In the genomic region with DNA sequence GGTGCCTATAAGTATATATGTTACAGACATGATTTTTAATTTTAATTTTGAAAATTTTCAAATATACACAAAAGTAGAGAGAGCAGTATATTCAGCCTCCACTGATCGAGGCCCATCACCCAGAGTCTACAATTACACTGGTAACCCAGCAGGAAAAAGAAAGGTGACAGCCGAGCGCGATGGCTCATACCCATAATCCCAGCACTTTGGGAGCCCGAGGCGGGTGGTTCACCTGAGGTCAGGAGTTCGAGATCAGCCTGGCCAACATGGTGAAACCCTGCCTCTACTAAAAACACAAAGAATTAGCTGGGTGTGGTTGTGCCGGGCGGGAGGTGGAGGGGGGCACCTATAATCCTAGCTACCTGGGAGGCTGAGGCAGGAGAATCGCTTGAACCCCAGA, we compare ENCODE assay signal across 10 cellular contexts. TPM values are rescaled to one million over a fixed set of nuclear protein-coding genes. Genes with fewer than 3 reads are reported as not detected.
DNase-seq lines count a peak whose midpoint lies in the region; ATAC-seq, FAIRE-seq and TF ChIP-seq lines count a peak whose summit lies in the region.
"Had no signal": no experiment of that assay in that cellular context is flagged by ENCODE, and none has a peak within 500 bp of the region (broad histone marks: within the 10 kb centered on the region; RNA-seq: fewer than 3 reads in every experiment).

No MANE protein-coding gene starts in this region.

- H3K36me3 Mint-ChIP-seq in naive thymus-derived CD4-positive, alpha-beta T cell: peaks cover 4 to 42% (median 25%) of the 10 kb centered on the region in 5 donors

- BruUV-seq in K562 (replicated peaks; lab: Mats Ljungman, UMichigan): no TSS peak

- H3K27ac ChIP-seq in HUES48 (ENCODE audit: low read depth, low read length): no peak overlapping the region
- H3K27ac ChIP-seq in K562 (ENCODE audit: extremely low read depth, low read depth, low read length): no peak overlapping the region
- no peak overlapping the region for H3K27ac ChIP-seq in naive thymus-derived CD4-positive, alpha-beta T cell (ENCODE audit: low read depth, low read length)
- H3K27ac ChIP-seq in esophagus muscularis mucosa (replicated peaks in 1 of 4): peak overlapping the region in 1 of 4 donors; percentile 98

- DNase-seq in BJ (ENCODE audit: low read depth) (no peak), K562 (ENCODE audit: extremely low read depth in 1 of 4, low spot score in 3 of 4) (no peak), activated T-cell treated with anti-CD3 and anti-CD28 coated beads for 4 hours (no peak), esophagus muscularis mucosa (ENCODE audit: extremely low spot score) (no peak)
- no peak for DNase-seq in naive thymus-derived CD4-positive, alpha-beta T cell
- DNase-seq: Calu3, NCI-H446 treated with DMSO at 0.1 percent for 48 hours had no signal

- H3K4me3 ChIP-seq in BJ (ENCODE audit: low read depth, low read length) (peak overlapping the region; percentile 87), HUES48 (ENCODE audit: low read depth, low read length) (peak overlapping the region; percentile 85; the same call in 1 of the 2 replicates), K562 (peak overlapping the region; percentile 74; the same call in 1 of the 2 replicates), esophagus muscularis mucosa (no peak overlapping the region)
- no peak overlapping the region for H3K4me3 ChIP-seq in naive thymus-derived CD4-positive, alpha-beta T cell (ENCODE audit: low read length)

- TF ChIP-seq CTCF in BJ (IDR thresholded peaks at IDR 0.05; ENCODE audit: insufficient read depth, low read depth, low read length) (no peak), K562 (IDR thresholded peaks at IDR 0.05 in 2 of 3, conservative IDR thresholded peaks at IDR 0.05 in 1 of 3; ENCODE audit: insufficient read depth in 2 of 3, low read depth in 1 of 3, low read length in 3 of 3) (no peak), esophagus muscularis mucosa (IDR thresholded peaks at IDR 0.05) (no peak)

- no peak for ATAC-seq in K562
- no peak for ATAC-seq in naive thymus-derived CD4-positive, alpha-beta T cell
- ATAC-seq in GM21515 (IDR thresholded peaks at IDR 0.05; ENCODE audit: unreplicated experiment): no peak
- ATAC-seq in HG02678 (IDR thresholded peaks at IDR 0.05; ENCODE audit: unreplicated experiment): no peak

- H3K9ac ChIP-seq in HUES48 (ENCODE audit: low read depth, low read length): no peak overlapping the region
- H3K9ac ChIP-seq in K562 (ENCODE audit: insufficient read depth in 1 of 2, low read depth in 2 of 2, low read length in 2 of 2): no peak overlapping the region; a peak in 1 of 4 replicates

- 89% methylated on average over 10 of the region's 10 CpGs for WGBS in K562 (ENCODE audit: insufficient coverage, low coverage, missing lambda C conversion rate)
- WGBS in esophagus muscularis mucosa: 95% methylated on average over 10 of the region's 10 CpGs

- in situ Hi-C loops in K562 (cut with MboI): no loop called here

- POLR2A ChIA-PET in BJ (lab: Charles Lee): no interaction called here
- POLR2A ChIA-PET in K562 (lab: Yijun Ruan, JAX): no interaction called here
- POLR2A ChIA-PET in naive thymus-derived CD4-positive, alpha-beta T cell (lab: Charles Lee): no interaction called here

- H2AFZ ChIP-seq in K562 (ENCODE audit: low read depth, low read length): no peak overlapping the region

- H3K4me2 ChIP-seq in K562 (ENCODE audit: insufficient read depth, low read length): no peak overlapping the region

- H3K27me3 ChIP-seq in BJ (ENCODE audit: control insufficient read depth, insufficient read depth, low read length) (no peaks in the 10 kb centered on the region), HUES48 (ENCODE audit: control insufficient read depth, insufficient read depth, low read length) (no peaks in the 10 kb centered on the region), K562 (ENCODE audit: control insufficient read depth in 2 of 2, insufficient read depth in 2 of 2, low read length in 2 of 2) (no peaks in the 10 kb centered on the region), esophagus muscularis mucosa (no peaks in the 10 kb centered on the region)
- no peaks in the 10 kb centered on the region for H3K27me3 ChIP-seq in naive thymus-derived CD4-positive, alpha-beta T cell (ENCODE audit: control insufficient read depth in 2 of 2, insufficient read depth in 2 of 2, low read length in 2 of 2)

- H3K27ac Mint-ChIP-seq in naive thymus-derived CD4-positive, alpha-beta T cell: peak overlapping the region in 2 of 9 donors; percentile 92 to 96

- peaks cover 47% of the 10 kb centered on the region for H3K79me2 ChIP-seq in K562 (ENCODE audit: control insufficient read depth, insufficient read depth, low read length)

- no peak for TF ChIP-seq POLR2A in K562 (conservative IDR thresholded peaks at IDR 0.05)
- no peak for TF ChIP-seq POLR2A in esophagus muscularis mucosa (IDR thresholded peaks at IDR 0.05; ENCODE audit: low read depth)

- H4K20me1 ChIP-seq in K562 (replicated peaks; ENCODE audit: control insufficient read depth, insufficient read depth, low read length): 0 out of 2 replicates have a peak, but pooled peaks cover 2% of the 10 kb centered on the region

- H3K9me1 ChIP-seq in K562 (ENCODE audit: control insufficient read depth, insufficient read depth, low read length): peaks cover 3% of the 10 kb centered on the region

- TF ChIP-seq RAD21 in K562 (CRISPR knock-in tag; conservative IDR thresholded peaks at IDR 0.05 in 1 of 2, IDR thresholded peaks at IDR 0.05 in 1 of 2): no peak

- TF ChIP-seq EP300 in K562 (IDR thresholded peaks at IDR 0.05; ENCODE audit: low read length): no peak
- no peak for TF ChIP-seq EP300 in esophagus muscularis mucosa (IDR thresholded peaks at IDR 0.05)

- intact Hi-C loops in K562 (cut with micrococcal nuclease): loop anchor here (5.0 to 10.0 kb wide), 2 partner anchors 143 to 170 kb away; a partner anchor contains a TSS
- intact Hi-C loops in naive thymus-derived CD4-positive, alpha-beta T cell (cut with micrococcal nuclease): loop anchor here (5.0 to 10.0 kb wide), 4 partner anchors 35 to 313 kb away; a partner anchor contains a TSS
- intact Hi-C loops in esophagus muscularis mucosa (cut with DNase I): no loop called here

- H3K36me3 ChIP-seq in BJ (ENCODE audit: control insufficient read depth, insufficient read depth, low read length) (peaks cover 7% of the 10 kb centered on the region), HUES48 (ENCODE audit: control insufficient read depth, insufficient read depth, low read length) (peaks cover 30% of the 10 kb centered on the region), K562 (ENCODE audit: control insufficient read depth, insufficient read depth, low read length) (peaks cover 41% of the 10 kb centered on the region), esophagus muscularis mucosa (peaks cover 11 to 31% (median 24%) of the 10 kb centered on the region in 4 donors)
- H3K36me3 ChIP-seq in naive thymus-derived CD4-positive, alpha-beta T cell (ENCODE audit: control insufficient read depth in 2 of 3, insufficient read depth in 3 of 3, low read length in 3 of 3): peaks cover 0 to 32% (median 7%) of the 10 kb centered on the region in 3 experiments

- CTCF ChIA-PET in BJ (lab: Yijun Ruan, JAX): no interaction called here
- CTCF ChIA-PET in K562 (lab: Yijun Ruan, JAX; ENCODE audit: low intra/inter-chr PET ratio): no interaction called here
- CTCF ChIA-PET in naive thymus-derived CD4-positive, alpha-beta T cell (lab: Charles Lee): no interaction called here

- no peaks in the 10 kb centered on the region for H3K27me3 Mint-ChIP-seq in naive thymus-derived CD4-positive, alpha-beta T cell

- peaks cover 0 to 2% (median 0%) of the 10 kb centered on the region in 11 donors for H3K9me3 Mint-ChIP-seq in naive thymus-derived CD4-positive, alpha-beta T cell

- peaks cover 21 to 64% (median 50%) of the 10 kb centered on the region in 7 donors for H3K4me1 Mint-ChIP-seq in naive thymus-derived CD4-positive, alpha-beta T cell

- peak overlapping the region in 6 of 10 donors; percentile 25 to 98 (median 90) for H3K4me3 Mint-ChIP-seq in naive thymus-derived CD4-positive, alpha-beta T cell

- H3K4me1 ChIP-seq in HUES48 (ENCODE audit: control insufficient read depth, insufficient read depth, low read length) (peaks cover 26% of the 10 kb centered on the region), K562 (replicated peaks in 1 of 2; ENCODE audit: control insufficient read depth in 2 of 2, insufficient read depth in 2 of 2, low read length in 2 of 2) (peaks cover 18 to 23% of the 10 kb centered on the region in 2 experiments), esophagus muscularis mucosa (peaks cover 33 to 44% (median 40%) of the 10 kb centered on the region in 4 donors)
- peaks cover 27 to 28% of the 10 kb centered on the region in 2 donors for H3K4me1 ChIP-seq in naive thymus-derived CD4-positive, alpha-beta T cell (ENCODE audit: control insufficient read depth in 2 of 2, insufficient read depth in 2 of 2, low read length in 2 of 2)

- FAIRE-seq in K562 (lab: Jason Lieb, UNC): no peak

- H3K9me3 ChIP-seq in HUES48 (ENCODE audit: control insufficient read depth, insufficient read depth, low read length) (no peaks in the 10 kb centered on the region), K562 (replicated peaks; ENCODE audit: control insufficient read depth, insufficient read depth, low read depth, low read length) (peaks cover 13% of the 10 kb centered on the region; the same call in 1 of the 2 replicates), esophagus muscularis mucosa (no peaks in the 10 kb centered on the region)
- no peaks in the 10 kb centered on the region for H3K9me3 ChIP-seq in naive thymus-derived CD4-positive, alpha-beta T cell (ENCODE audit: control insufficient read depth in 2 of 3, low read length in 3 of 3)

RNA-seq across cellular contexts. Expression of a gene that starts 1.4 kb away (rescaled TPM):
- 15.8 and 22.7 TPM in 2 replicates for polyA plus RNA-seq in BJ (2011; rRNA removed)
- polyA minus RNA-seq in BJ (2011; rRNA and poly(A)+ RNA removed): 3.5 and 4.5 TPM in 2 replicates
- 18.6 and 19.3 TPM in 2 replicates for total RNA-seq in K562 (2011; cell fraction: chromatin; rRNA removed; ENCODE audit: low replicate concordance)
- 15.7 and 16.2 TPM in 2 replicates for total RNA-seq in K562 (2011; cell fraction: nucleolus; rRNA removed)
- 18.8 and 20.2 TPM in 2 replicates for total RNA-seq in K562 (2011; cell fraction: nucleoplasm; rRNA removed)
- 10.7 and 12.4 TPM in 2 replicates for total RNA-seq in K562 (2014; rRNA removed)
- total RNA-seq in K562 (2014; rRNA removed; fragmentation: Illumina TruSeq; extraction: Trizol): 12.4 and 14.0 TPM in 2 replicates
- 14.3 and 15.6 TPM in 2 replicates for total RNA-seq in K562 (2015; rRNA removed; fragmentation: Illumina TruSeq; extraction: Trizol)
- 10.5 and 10.7 TPM in 2 replicates for total RNA-seq in K562 (2021)
- polyA plus RNA-seq in K562 (2011; rRNA removed): 9.9 and 15.9 TPM in 2 replicates
- polyA plus RNA-seq in K562 (2011; cell fraction: cytosol; rRNA removed): 8.1 and 10.3 TPM in 2 replicates
- polyA plus RNA-seq in K562 (2011; cell fraction: nucleus; rRNA removed): 6.9 and 7.3 TPM in 2 replicates
- 13.9 and 16.0 TPM in 2 replicates for polyA plus RNA-seq in K562 (2012)
- 14.1 and 14.7 TPM in 2 replicates for polyA plus RNA-seq in K562 (2014; fragmentation: Illumina TruSeq; extraction: Trizol)
- 1 to 10 TPM; 6.4 to 9.4 TPM for polyA plus RNA-seq in K562 (2014; fragmentation: Nextera tagmentation; extraction: Ambion mirVana)
- polyA plus RNA-seq in K562 (2014; rRNA removed): 28.0 and 39.6 TPM in 2 replicates
- 7.3 and 8.3 TPM in 2 replicates for polyA minus RNA-seq in K562 (2011; rRNA and poly(A)+ RNA removed)
- 2.5 and 5.2 TPM in 2 replicates for polyA minus RNA-seq in K562 (2011; cell fraction: cytosol; rRNA and poly(A)+ RNA removed)
- 4.6 and 6.9 TPM in 2 replicates for polyA minus RNA-seq in K562 (2011; cell fraction: nucleus; rRNA and poly(A)+ RNA removed)
- 10 to 100 TPM in 4 of 5 experiments, 1 to 10 TPM in 1; 8.8 to 16.7 (median 15.6) TPM for total RNA-seq in naive thymus-derived CD4-positive, alpha-beta T cell
- 10 to 100 TPM; 12.3 to 20.1 TPM for polyA plus RNA-seq in naive thymus-derived CD4-positive, alpha-beta T cell
- 10 to 100 TPM in 3 of 4 donors, 1 to 10 TPM in 1; 8.1 to 17.2 (median 10.6) TPM for total RNA-seq in esophagus muscularis mucosa

RNA-seq across cellular contexts. Expression of a gene that starts 2.1 kb away (rescaled TPM):
- polyA plus RNA-seq in BJ (2011; rRNA removed) (31.5 and 31.6 TPM in 2 replicates), K562 (2011; rRNA removed) (60.4 and 69.6 TPM in 2 replicates), K562 (2014; fragmentation: Illumina TruSeq; extraction: Trizol) (65.9 and 75.9 TPM in 2 replicates), K562 (2014; fragmentation: Nextera tagmentation; extraction: Ambion mirVana) (1 to 10 TPM; 6.5 to 9.1 TPM), K562 (2014; rRNA removed) (75.4 and 82.8 TPM in 2 replicates)
- 47.5 and 48.1 TPM in 2 replicates for polyA minus RNA-seq in BJ (2011; rRNA and poly(A)+ RNA removed)
- total RNA-seq in K562 (2011; cell fraction: chromatin; rRNA removed; ENCODE audit: low replicate concordance): 521 and 755 TPM in 2 replicates
- total RNA-seq in K562 (2011; cell fraction: nucleolus; rRNA removed): 321 and 328 TPM in 2 replicates
- 365 and 369 TPM in 2 replicates for total RNA-seq in K562 (2011; cell fraction: nucleoplasm; rRNA removed)
- total RNA-seq in K562 (2014; rRNA removed) (98.9 and 106 TPM in 2 replicates), K562 (2014; rRNA removed; fragmentation: Illumina TruSeq; extraction: Trizol) (69.2 and 73.1 TPM in 2 replicates), K562 (2015; rRNA removed; fragmentation: Illumina TruSeq; extraction: Trizol) (65.1 and 80.9 TPM in 2 replicates), K562 (2021) (154 and 179 TPM in 2 replicates), esophagus muscularis mucosa (10 to 100 TPM; 58.6 to 89.2 (median 81.9) TPM)
- polyA plus RNA-seq in K562 (2011; cell fraction: cytosol; rRNA removed): 46.8 and 52.9 TPM in 2 replicates
- 172 and 195 TPM in 2 replicates for polyA plus RNA-seq in K562 (2011; cell fraction: nucleus; rRNA removed)
- 67.7 and 73.1 TPM in 2 replicates for polyA plus RNA-seq in K562 (2012)
- polyA minus RNA-seq in K562 (2011; rRNA and poly(A)+ RNA removed): 102 and 106 TPM in 2 replicates
- polyA minus RNA-seq in K562 (2011; cell fraction: cytosol; rRNA and poly(A)+ RNA removed): 116 and 119 TPM in 2 replicates
- polyA minus RNA-seq in K562 (2011; cell fraction: nucleus; rRNA and poly(A)+ RNA removed): 122 and 182 TPM in 2 replicates
- total RNA-seq in naive thymus-derived CD4-positive, alpha-beta T cell: 100 to 1,000 TPM; 121 to 175 (median 144) TPM
- 10 to 100 TPM; 37.3 to 90.6 TPM for polyA plus RNA-seq in naive thymus-derived CD4-positive, alpha-beta T cell

RNA-seq across cellular contexts. Expression of a gene that starts 36.1 kb away (rescaled TPM):
- polyA plus RNA-seq in BJ (2011; rRNA removed) (2.5 and 4.1 TPM in 2 replicates), K562 (2011; rRNA removed) (12.4 and 16.7 TPM in 2 replicates), K562 (2014; fragmentation: Illumina TruSeq; extraction: Trizol) (10.6 and 16.1 TPM in 2 replicates), K562 (2014; fragmentation: Nextera tagmentation; extraction: Ambion mirVana) (1 to 10 TPM; 1.2 to 1.9 TPM), K562 (2014; rRNA removed) (27.9 and 30.0 TPM in 2 replicates)
- 5.2 and 5.4 TPM in 2 replicates for polyA minus RNA-seq in BJ (2011; rRNA and poly(A)+ RNA removed)
- total RNA-seq in K562 (2011; cell fraction: chromatin; rRNA removed; ENCODE audit: low replicate concordance): 76.9 and 158 TPM in 2 replicates
- 122 and 125 TPM in 2 replicates for total RNA-seq in K562 (2011; cell fraction: nucleolus; rRNA removed)
- total RNA-seq in K562 (2011; cell fraction: nucleoplasm; rRNA removed): 94.2 and 95.7 TPM in 2 replicates
- total RNA-seq in K562 (2014; rRNA removed) (20.1 and 22.4 TPM in 2 replicates), K562 (2014; rRNA removed; fragmentation: Illumina TruSeq; extraction: Trizol) (4.5 and 6.0 TPM in 2 replicates), K562 (2015; rRNA removed; fragmentation: Illumina TruSeq; extraction: Trizol) (13.5 and 14.2 TPM in 2 replicates), K562 (2021) (29.1 and 30.5 TPM in 2 replicates), esophagus muscularis mucosa (1 to 10 TPM in 3 of 4 donors, under 1 TPM in 1; 0.50 to 2.5 (median 1.7) TPM)
- 13.8 and 15.9 TPM in 2 replicates for polyA plus RNA-seq in K562 (2011; cell fraction: cytosol; rRNA removed)
- polyA plus RNA-seq in K562 (2011; cell fraction: nucleus; rRNA removed): 66.8 and 97.1 TPM in 2 replicates
- 14.5 and 40.1 TPM in 2 replicates for polyA plus RNA-seq in K562 (2012)
- polyA minus RNA-seq in K562 (2011; rRNA and poly(A)+ RNA removed): 11.0 and 11.9 TPM in 2 replicates
- polyA minus RNA-seq in K562 (2011; cell fraction: cytosol; rRNA and poly(A)+ RNA removed): 9.0 and 10.6 TPM in 2 replicates
- 48.5 and 60.9 TPM in 2 replicates for polyA minus RNA-seq in K562 (2011; cell fraction: nucleus; rRNA and poly(A)+ RNA removed)
- 10 to 100 TPM in 1 of 5 experiments, 1 to 10 TPM in 4; 5.0 to 38.4 (median 9.0) TPM for total RNA-seq in naive thymus-derived CD4-positive, alpha-beta T cell
- polyA plus RNA-seq in naive thymus-derived CD4-positive, alpha-beta T cell: 1 to 10 TPM in 1 of 2 donors, under 1 TPM in 1; 0.59 to 1.0 TPM

RNA-seq across cellular contexts. Expression of a gene that starts 36.4 kb away (rescaled TPM):
- polyA plus RNA-seq in BJ (2011; rRNA removed): 8.2 and 11.0 TPM in 2 replicates
- 12.1 and 16.4 TPM in 2 replicates for polyA minus RNA-seq in BJ (2011; rRNA and poly(A)+ RNA removed)
- total RNA-seq in K562 (2011; cell fraction: chromatin; rRNA removed; ENCODE audit: low replicate concordance): 228 and 231 TPM in 2 replicates
- total RNA-seq in K562 (2011; cell fraction: nucleolus; rRNA removed): 111 and 116 TPM in 2 replicates
- total RNA-seq in K562 (2011; cell fraction: nucleoplasm; rRNA removed): 105 and 117 TPM in 2 replicates
- 31.3 and 36.8 TPM in 2 replicates for total RNA-seq in K562 (2014; rRNA removed)
- total RNA-seq in K562 (2014; rRNA removed; fragmentation: Illumina TruSeq; extraction: Trizol): 32.5 and 33.8 TPM in 2 replicates
- total RNA-seq in K562 (2015; rRNA removed; fragmentation: Illumina TruSeq; extraction: Trizol): 29.7 and 30.9 TPM in 2 replicates
- total RNA-seq in K562 (2021): 43.7 and 53.5 TPM in 2 replicates
- polyA plus RNA-seq in K562 (2011; rRNA removed): 23.9 and 27.8 TPM in 2 replicates
- polyA plus RNA-seq in K562 (2011; cell fraction: cytosol; rRNA removed): 12.2 and 15.3 TPM in 2 replicates
- polyA plus RNA-seq in K562 (2011; cell fraction: nucleus; rRNA removed): 138 and 140 TPM in 2 replicates
- 30.2 and 40.7 TPM in 2 replicates for polyA plus RNA-seq in K562 (2012)
- 32.1 and 34.5 TPM in 2 replicates for polyA plus RNA-seq in K562 (2014; fragmentation: Illumina TruSeq; extraction: Trizol)
- 10 to 100 TPM in 1 of 2 experiments, 1 to 10 TPM in 1; 9.1 to 16.4 TPM for polyA plus RNA-seq in K562 (2014; fragmentation: Nextera tagmentation; extraction: Ambion mirVana)
- polyA plus RNA-seq in K562 (2014; rRNA removed): 35.9 and 41.2 TPM in 2 replicates
- polyA minus RNA-seq in K562 (2011; rRNA and poly(A)+ RNA removed): 81.0 and 84.8 TPM in 2 replicates
- polyA minus RNA-seq in K562 (2011; cell fraction: cytosol; rRNA and poly(A)+ RNA removed): 18.4 and 26.1 TPM in 2 replicates
- polyA minus RNA-seq in K562 (2011; cell fraction: nucleus; rRNA and poly(A)+ RNA removed): 52.5 and 71.8 TPM in 2 replicates
- total RNA-seq in naive thymus-derived CD4-positive, alpha-beta T cell: 10 to 100 TPM; 53.3 to 68.2 (median 56.2) TPM
- 10 to 100 TPM; 13.7 to 29.6 TPM for polyA plus RNA-seq in naive thymus-derived CD4-positive, alpha-beta T cell
- total RNA-seq in esophagus muscularis mucosa: 10 to 100 TPM; 21.2 to 35.1 (median 24.7) TPM

RNA-seq across cellular contexts. Expression of a gene that starts 59.0 kb away (rescaled TPM):
- polyA plus RNA-seq in BJ (2011; rRNA removed) (34.6 and 59.9 TPM in 2 replicates), K562 (2011; rRNA removed) (81.3 and 221 TPM in 2 replicates), K562 (2014; fragmentation: Illumina TruSeq; extraction: Trizol) (37.4 and 43.3 TPM in 2 replicates), K562 (2014; fragmentation: Nextera tagmentation; extraction: Ambion mirVana) (1 to 10 TPM; 2.2 to 2.7 TPM), K562 (2014; rRNA removed) (58.2 and 80.7 TPM in 2 replicates)
- polyA minus RNA-seq in BJ (2011; rRNA and poly(A)+ RNA removed): 28.4 and 33.7 TPM in 2 replicates
- 322 and 719 TPM in 2 replicates for total RNA-seq in K562 (2011; cell fraction: chromatin; rRNA removed; ENCODE audit: low replicate concordance)
- 292 and 343 TPM in 2 replicates for total RNA-seq in K562 (2011; cell fraction: nucleolus; rRNA removed)
- 326 and 359 TPM in 2 replicates for total RNA-seq in K562 (2011; cell fraction: nucleoplasm; rRNA removed)
- total RNA-seq in K562 (2014; rRNA removed) (56.4 and 67.6 TPM in 2 replicates), K562 (2014; rRNA removed; fragmentation: Illumina TruSeq; extraction: Trizol) (10.6 and 15.1 TPM in 2 replicates), K562 (2015; rRNA removed; fragmentation: Illumina TruSeq; extraction: Trizol) (29.6 and 29.8 TPM in 2 replicates), K562 (2021) (87.9 and 89.5 TPM in 2 replicates), esophagus muscularis mucosa (10 to 100 TPM; 45.3 to 66.3 (median 53.1) TPM)
- polyA plus RNA-seq in K562 (2011; cell fraction: cytosol; rRNA removed): 98.8 and 159 TPM in 2 replicates
- polyA plus RNA-seq in K562 (2011; cell fraction: nucleus; rRNA removed): 739 and 1,169 TPM in 2 replicates
- polyA plus RNA-seq in K562 (2012): 51.7 and 64.9 TPM in 2 replicates
- polyA minus RNA-seq in K562 (2011; rRNA and poly(A)+ RNA removed): 117 and 159 TPM in 2 replicates
- 32.4 and 62.6 TPM in 2 replicates for polyA minus RNA-seq in K562 (2011; cell fraction: cytosol; rRNA and poly(A)+ RNA removed)
- polyA minus RNA-seq in K562 (2011; cell fraction: nucleus; rRNA and poly(A)+ RNA removed): 91.6 and 197 TPM in 2 replicates
- total RNA-seq in naive thymus-derived CD4-positive, alpha-beta T cell: 10 to 100 TPM; 41.3 to 64.4 (median 44.9) TPM
- polyA plus RNA-seq in naive thymus-derived CD4-positive, alpha-beta T cell: 10 to 100 TPM; 10.7 to 15.2 TPM

Comparison
In these comparisons a context has a peak if more than half of its experiments do, and no peak if none do; other contexts are left out.
1. H3K4me3 ChIP-seq: peak in BJ (single experiment), HUES48 (single experiment) and K562 (single experiment); none in naive thymus-derived CD4-positive, alpha-beta T cell (single experiment) and esophagus muscularis mucosa (0 of 4).